ENCODE assay signal across 10 cellular contexts in genomic region chrX:11386001-11386523, GRCh38.
DNase-seq lines count a peak whose midpoint lies in the region; ATAC-seq and TF ChIP-seq lines count a peak whose summit lies in the region.
"Had no signal": no experiment of that assay in that cellular context is flagged by ENCODE, and none has a peak within 500 bp of the region (broad histone marks: within the 10 kb centered on the region; RNA-seq: fewer than 3 reads in every experiment).

No MANE protein-coding gene starts in this region.

- no peaks in the 10 kb centered on the region for H3K36me3 Mint-ChIP-seq in activated CD4-positive, alpha-beta T cell treated with anti-CD3 and anti-CD28 coated beads, Interleukin-2, amount 10 ng/mL, durations not matched to agents 7 days and 5 days (ENCODE audit: low read depth)

- no peak overlapping the region for H3K27ac Mint-ChIP-seq in activated CD4-positive, alpha-beta T cell treated with anti-CD3 and anti-CD28 coated beads, Interleukin-2, amount 10 ng/mL, durations not matched to agents 7 days and 5 days
- H3K27ac Mint-ChIP-seq: GM23338 had no signal

- no peak overlapping the region for H3K4me3 ChIP-seq in cardiac fibroblast (replicated peaks in 1 of 2; ENCODE audit: low read depth in 2 of 2, low read length in 2 of 2)
- no peak overlapping the region for H3K4me3 ChIP-seq in mucosa of descending colon
- H3K4me3 ChIP-seq in aorta (ENCODE audit: low read length in 2 of 2) = no peak overlapping the region
- H3K4me3 ChIP-seq: GM23338 had no signal

- DNase-seq in NOMO-1 treated with DMSO at 0.1 percent for 48 hours (lab: John Stamatoyannopoulos, UW; ENCODE audit: unreplicated experiment) (peak; percentile 10), NOMO-1 (lab: John Stamatoyannopoulos, UW; ENCODE audit: unreplicated experiment in 2 of 2) (no peak), cardiac fibroblast (ENCODE audit: low read depth in 2 of 2) (peak; percentile 74 to 82), mucosa of descending colon (peak in 1 of 3 donors; percentile 21), aorta (no peak)
- no peak for DNase-seq in activated CD4-positive, alpha-beta T cell treated with anti-CD3 and anti-CD28 coated beads, Interleukin-2, amount 10 ng/mL, durations not matched to agents 7 days and 5 days
- no peak for DNase-seq in stimulated activated naive CD8-positive, alpha-beta T cell treated with anti-CD3 and anti-CD28 coated beads, Interleukin-15, Interleukin-2, amounts not matched to agents 100 U/mL and 50 U/mL, for 24 hours
- DNase-seq: NCI-H748 treated with DMSO at 0.1 percent for 48 hours had no signal

- H3K27me3 Mint-ChIP-seq in activated CD4-positive, alpha-beta T cell treated with anti-CD3 and anti-CD28 coated beads, Interleukin-2, amount 10 ng/mL, durations not matched to agents 7 days and 5 days = no peaks in the 10 kb centered on the region

- H3K4me1 ChIP-seq in mucosa of descending colon (ENCODE audit: low read depth) = no peaks in the 10 kb centered on the region
- peaks cover 0 to 7% of the 10 kb centered on the region in 2 donors for H3K4me1 ChIP-seq in aorta (ENCODE audit: control insufficient read depth in 1 of 2, insufficient read depth in 2 of 2, low read length in 2 of 2)

- peak; percentile 32 for ATAC-seq in mucosa of descending colon
- ATAC-seq in aorta (ENCODE audit: low FRiP score) = peak; percentile 60
- no peak for ATAC-seq in GM21423 (IDR thresholded peaks at IDR 0.05; ENCODE audit: unreplicated experiment)
- ATAC-seq in stimulated activated naive CD8-positive, alpha-beta T cell treated with anti-CD3 and anti-CD28 coated beads, Interleukin-15, Interleukin-2, amounts not matched to agents 100 U/mL and 50 U/mL, for 24 hours = no peak
- ATAC-seq: GM23338 had no signal

- intact Hi-C loops in mucosa of descending colon (cut with DNase I, micrococcal nuclease) (no loop called here), aorta (cut with DNase I) (loop anchor here in 1 of 2 donors (10.0 kb wide), 1 partner anchor 241 kb away; no protein-coding TSS in a partner anchor)

- TF ChIP-seq CTCF in cardiac fibroblast (IDR thresholded peaks at IDR 0.05; ENCODE audit: low read depth, low read length) (no peak), mucosa of descending colon (IDR thresholded peaks at IDR 0.05) (no peak)

- no peaks in the 10 kb centered on the region for H3K9me3 Mint-ChIP-seq in activated CD4-positive, alpha-beta T cell treated with anti-CD3 and anti-CD28 coated beads, Interleukin-2, amount 10 ng/mL, durations not matched to agents 7 days and 5 days
- H3K9me3 Mint-ChIP-seq: GM23338 had no signal

- H3K9me3 ChIP-seq in mucosa of descending colon = no peaks in the 10 kb centered on the region
- H3K9me3 ChIP-seq in aorta (ENCODE audit: control insufficient read depth, low read length) = no peaks in the 10 kb centered on the region

- H3K27ac ChIP-seq in aorta (ENCODE audit: low read depth in 1 of 2, low read length in 2 of 2) = peak overlapping the region in 1 of 2 donors; percentile 76

- H3K4me1 Mint-ChIP-seq in activated CD4-positive, alpha-beta T cell treated with anti-CD3 and anti-CD28 coated beads, Interleukin-2, amount 10 ng/mL, durations not matched to agents 7 days and 5 days = no peaks in the 10 kb centered on the region
- H3K4me1 Mint-ChIP-seq: GM23338 had no signal

- POLR2A ChIA-PET in activated CD4-positive, alpha-beta T cell treated with anti-CD3 and anti-CD28 coated beads, Interleukin-2, amount 10 ng/mL, durations not matched to agents 7 days and 5 days (lab: Charles Lee) = no interaction called here

- H3K36me3 ChIP-seq in mucosa of descending colon (ENCODE audit: low read depth) (no peaks in the 10 kb centered on the region), aorta (ENCODE audit: control insufficient read depth in 1 of 2, insufficient read depth in 2 of 2, low read length in 1 of 2) (no peaks in the 10 kb centered on the region)

- 15% methylated on average over 5 of the region's 5 CpGs for WGBS in aorta, 2 donors

- H3K4me3 Mint-ChIP-seq in activated CD4-positive, alpha-beta T cell treated with anti-CD3 and anti-CD28 coated beads, Interleukin-2, amount 10 ng/mL, durations not matched to agents 7 days and 5 days = no peak overlapping the region
- H3K4me3 Mint-ChIP-seq: GM23338 had no signal

- no peaks in the 10 kb centered on the region for H3K27me3 ChIP-seq in aorta (ENCODE audit: control insufficient read depth in 1 of 2, insufficient read depth in 2 of 2, low read length in 1 of 2)

- CTCF ChIA-PET in activated CD4-positive, alpha-beta T cell treated with anti-CD3 and anti-CD28 coated beads, Interleukin-2, amount 10 ng/mL, durations not matched to agents 7 days and 5 days (lab: Charles Lee) = no interaction called here

Comparison
In these comparisons a context has a peak if more than half of its experiments do, and no peak if none do; other contexts are left out.
1. DNase-seq: peak in NOMO-1 treated with DMSO at 0.1 percent for 48 hours (single experiment) and cardiac fibroblast (2 of 2); none in NOMO-1 (0 of 2), aorta (0 of 2), activated CD4-positive, alpha-beta T cell treated with anti-CD3 and anti-CD28 coated beads, Interleukin-2, amount 10 ng/mL, durations not matched to agents 7 days and 5 days (single experiment) and stimulated activated naive CD8-positive, alpha-beta T cell treated with anti-CD3 and anti-CD28 coated beads, Interleukin-15, Interleukin-2, amounts not matched to agents 100 U/mL and 50 U/mL, for 24 hours (single experiment).
2. ATAC-seq: peak in mucosa of descending colon (single experiment) and aorta (single experiment); none in GM21423 (single experiment) and stimulated activated naive CD8-positive, alpha-beta T cell treated with anti-CD3 and anti-CD28 coated beads, Interleukin-15, Interleukin-2, amounts not matched to agents 100 U/mL and 50 U/mL, for 24 hours (single experiment).